In the genomic region with DNA sequence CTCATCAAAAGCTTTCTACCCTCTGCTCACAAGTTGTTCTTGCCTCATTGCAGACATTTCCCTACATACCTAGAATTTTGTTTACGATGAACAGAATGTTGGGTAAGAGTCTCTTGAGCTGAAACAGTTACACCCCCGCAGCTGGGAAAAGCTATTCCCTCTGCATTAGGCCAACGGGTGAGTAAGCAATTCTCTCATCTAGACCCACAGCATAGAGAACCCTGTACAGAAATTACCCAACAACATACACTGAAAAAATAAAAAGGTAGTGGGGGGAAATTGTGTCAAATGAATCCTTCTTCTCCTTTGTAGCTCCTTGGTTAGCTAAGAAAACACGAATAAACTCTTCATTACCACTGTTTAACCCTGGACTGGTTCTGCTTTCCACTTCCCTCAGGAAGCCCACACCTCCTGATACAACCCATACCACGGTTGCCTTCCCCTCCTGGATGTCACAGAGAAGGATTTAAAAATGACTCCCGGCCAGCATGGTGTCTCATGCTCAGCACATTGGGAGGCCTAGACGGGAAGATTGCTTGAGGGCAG, we compare ENCODE assay signal across 1 cellular context.
TF ChIP-seq lines count a peak whose summit lies in the region.

No MANE protein-coding gene starts in this region.

TF ChIP-seq in K562, 482 proteins besides CTCF, POLR2A, EP300 and RAD21 (continued from another document):
- TF ChIP-seq, protein P1, sequence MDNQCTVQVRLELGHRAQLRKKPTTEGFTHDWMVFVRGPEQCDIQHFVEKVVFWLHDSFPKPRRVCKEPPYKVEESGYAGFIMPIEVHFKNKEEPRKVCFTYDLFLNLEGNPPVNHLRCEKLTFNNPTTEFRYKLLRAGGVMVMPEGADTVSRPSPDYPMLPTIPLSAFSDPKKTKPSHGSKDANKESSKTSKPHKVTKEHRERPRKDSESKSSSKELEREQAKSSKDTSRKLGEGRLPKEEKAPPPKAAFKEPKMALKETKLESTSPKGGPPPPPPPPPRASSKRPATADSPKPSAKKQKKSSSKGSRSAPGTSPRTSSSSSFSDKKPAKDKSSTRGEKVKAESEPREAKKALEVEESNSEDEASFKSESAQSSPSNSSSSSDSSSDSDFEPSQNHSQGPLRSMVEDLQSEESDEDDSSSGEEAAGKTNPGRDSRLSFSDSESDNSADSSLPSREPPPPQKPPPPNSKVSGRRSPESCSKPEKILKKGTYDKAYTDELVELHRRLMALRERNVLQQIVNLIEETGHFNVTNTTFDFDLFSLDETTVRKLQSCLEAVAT (IDR thresholded peaks at IDR 0.05), result no peak
